In the genomic region with DNA sequence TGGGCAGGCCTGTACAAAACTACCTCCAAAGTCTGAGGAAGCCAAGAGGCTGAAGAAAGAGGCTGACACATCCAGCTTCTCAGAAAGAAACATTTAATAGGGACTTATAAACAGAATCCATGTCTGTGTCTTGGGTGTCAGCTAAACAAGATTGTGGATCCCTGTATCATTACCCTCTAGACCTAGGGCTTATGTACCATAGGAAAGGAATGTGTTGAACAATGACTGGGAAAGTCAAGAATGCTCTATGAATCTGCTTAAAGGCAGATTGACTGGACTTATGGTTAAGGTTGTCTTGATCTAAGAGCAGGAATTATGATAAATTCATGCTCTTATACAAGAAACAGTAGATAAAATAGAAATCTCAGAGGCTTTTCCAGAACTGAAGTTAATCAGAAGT, we compare ENCODE assay signal across 26 cellular contexts.
DNase-seq lines count a peak whose midpoint lies in the region; FAIRE-seq and TF ChIP-seq lines count a peak whose summit lies in the region.
"Had no signal": no experiment of that assay in that cellular context is flagged by ENCODE, and none has a peak within 500 bp of the region (broad histone marks: within the 10 kb centered on the region; RNA-seq: fewer than 3 reads in every experiment).

No MANE protein-coding gene starts in this region.

- H3K4me3 Mint-ChIP-seq in astrocyte (ENCODE audit: unreplicated experiment) (no peak overlapping the region), endothelial cell (ENCODE audit: unreplicated experiment) (no peak overlapping the region)
- H3K4me3 Mint-ChIP-seq: CD8-positive, alpha-beta T cell had no signal

- no peak overlapping the region for H3K4me3 ChIP-seq in astrocyte (ENCODE audit: insufficient read depth, low read depth, low read length)
- H3K4me3 ChIP-seq in colonic mucosa: no peak overlapping the region
- H3K4me3 ChIP-seq: SJSA1 had no signal

- no peaks in the 10 kb centered on the region for H3K79me2 ChIP-seq in astrocyte (ENCODE audit: insufficient read depth, low read length)

- intact Hi-C loops in colonic mucosa (cut with DNase I): no loop called here

- H3K4me2 ChIP-seq in astrocyte (ENCODE audit: low read length): no peak overlapping the region

- H3K36me3 ChIP-seq in astrocyte (ENCODE audit: insufficient read depth, low read length): no peaks in the 10 kb centered on the region
- no peaks in the 10 kb centered on the region for H3K36me3 ChIP-seq in colonic mucosa
- H3K36me3 ChIP-seq: SJSA1 had no signal

- H3K9ac ChIP-seq in astrocyte (ENCODE audit: low read length): no peak overlapping the region
- no peak overlapping the region for H3K9ac ChIP-seq in colonic mucosa (ENCODE audit: low read depth in 2 of 2, low read length in 2 of 2)

- no peaks in the 10 kb centered on the region for H3K27me3 ChIP-seq in astrocyte (ENCODE audit: insufficient read depth, low read length)
- no peaks in the 10 kb centered on the region for H3K27me3 ChIP-seq in colonic mucosa
- H3K27me3 ChIP-seq: SJSA1 had no signal

- H3K27ac Mint-ChIP-seq in astrocyte (ENCODE audit: unreplicated experiment) (peak overlapping the region; percentile 80), endothelial cell (ENCODE audit: unreplicated experiment) (no peak overlapping the region)
- H3K27ac Mint-ChIP-seq: CD8-positive, alpha-beta T cell had no signal

- peaks cover 9% of the 10 kb centered on the region for H3K9me3 Mint-ChIP-seq in astrocyte (ENCODE audit: unreplicated experiment)
- no peaks in the 10 kb centered on the region for H3K9me3 Mint-ChIP-seq in endothelial cell (ENCODE audit: unreplicated experiment)

- H3K4me1 Mint-ChIP-seq in astrocyte (ENCODE audit: low read depth, unreplicated experiment) (peaks cover 8% of the 10 kb centered on the region), endothelial cell (ENCODE audit: unreplicated experiment) (no peaks in the 10 kb centered on the region)

- H3K27ac ChIP-seq in astrocyte (ENCODE audit: low read depth, low read length) (no peak overlapping the region), colonic mucosa (no peak overlapping the region)
- H3K27ac ChIP-seq: HL-60, SJSA1 had no signal

- H4K20me1 ChIP-seq in astrocyte (ENCODE audit: insufficient read depth, low read length): no peaks in the 10 kb centered on the region

- TF ChIP-seq CTCF in astrocyte (IDR thresholded peaks at IDR 0.05; ENCODE audit: insufficient read depth, low read depth, low read length): no peak
- TF ChIP-seq CTCF in endothelial cell (IDR thresholded peaks at IDR 0.05; ENCODE audit: unreplicated experiment): no peak
- no peak for TF ChIP-seq CTCF in colonic mucosa (IDR thresholded peaks at IDR 0.05)

- H2AFZ ChIP-seq in astrocyte (ENCODE audit: low read depth, low read length): no peak overlapping the region

- H3K9me3 ChIP-seq in astrocyte (ENCODE audit: insufficient read depth, low read depth, low read length) (no peaks in the 10 kb centered on the region), colonic mucosa (no peaks in the 10 kb centered on the region)
- H3K9me3 ChIP-seq: Caco-2, SJSA1 had no signal

- H3K27me3 Mint-ChIP-seq in astrocyte (ENCODE audit: low read depth, unreplicated experiment) (no peaks in the 10 kb centered on the region), endothelial cell (ENCODE audit: unreplicated experiment) (no peaks in the 10 kb centered on the region)

- peak; percentile 20 for FAIRE-seq in astrocyte (lab: Jason Lieb, UNC)
- FAIRE-seq: GM12892, GM19239, H54 had no signal

- H3K4me1 ChIP-seq in astrocyte (ENCODE audit: insufficient read depth, low read length) (no peaks in the 10 kb centered on the region), colonic mucosa (no peaks in the 10 kb centered on the region)
- H3K4me1 ChIP-seq: Caco-2, SJSA1 had no signal

- H3K36me3 Mint-ChIP-seq in astrocyte (ENCODE audit: low read depth, unreplicated experiment) (no peaks in the 10 kb centered on the region), endothelial cell (ENCODE audit: low read depth, unreplicated experiment) (no peaks in the 10 kb centered on the region)
- H3K36me3 Mint-ChIP-seq: CD8-positive, alpha-beta T cell had no signal

- DNase-seq in NCI-H226: peak; percentile 68
- DNase-seq in astrocyte (ENCODE audit: low read depth): peak; percentile 65
- DNase-seq in iris pigment epithelial cell (ENCODE audit: low read depth): peak; percentile 23
- DNase-seq in endothelial cell (ENCODE audit: low spot score): no peak
- no peak for DNase-seq in NCI-H82 treated with DMSO at 0.1 percent for 48 hours (lab: John Stamatoyannopoulos, UW; ENCODE audit: unreplicated experiment)
- DNase-seq in colonic mucosa: no peak
- no peak for DNase-seq in NCI-H128 (lab: John Stamatoyannopoulos, UW; ENCODE audit: unreplicated experiment)
- DNase-seq: C1 segment of cervical spinal cord; Caco-2; CD8-positive, alpha-beta T cell; DMS79; NCI-H1105; NCI-H146; NCI-H1930; NCI-H2107; NCI-H446; NCI-H524 treated with DMSO at 0.1 percent for 48 hours; NCI-H774; NK-92 treated with Interleukin-12 subunit alpha and Interleukin-12 subunit beta, amount 100 ng/mL, for 24 hours; PC-3; Right ventricle myocardium superior had no signal

Comparison
In these comparisons a context has a peak if more than half of its experiments do, and no peak if none do; other contexts are left out.
1. DNase-seq: peak in NCI-H226 (single experiment), astrocyte (single experiment) and iris pigment epithelial cell (single experiment); none in endothelial cell (single experiment), NCI-H82 treated with DMSO at 0.1 percent for 48 hours (single experiment), colonic mucosa (single experiment) and NCI-H128 (single experiment).